Comparison of ENCODE assay signal across 1 cellular context in genomic region chr12:111367661-111368221, GRCh38.
A peak's percentile ranks its signal among the peaks of the same experiment; 100 is the strongest.
TF ChIP-seq lines count a peak whose summit lies in the region.

No MANE protein-coding gene starts in this region.

TF ChIP-seq in HepG2, 621 proteins besides CTCF, POLR2A, EP300 and RAD21 (continued from another document and continues in another):
- TF ChIP-seq, protein P1, sequence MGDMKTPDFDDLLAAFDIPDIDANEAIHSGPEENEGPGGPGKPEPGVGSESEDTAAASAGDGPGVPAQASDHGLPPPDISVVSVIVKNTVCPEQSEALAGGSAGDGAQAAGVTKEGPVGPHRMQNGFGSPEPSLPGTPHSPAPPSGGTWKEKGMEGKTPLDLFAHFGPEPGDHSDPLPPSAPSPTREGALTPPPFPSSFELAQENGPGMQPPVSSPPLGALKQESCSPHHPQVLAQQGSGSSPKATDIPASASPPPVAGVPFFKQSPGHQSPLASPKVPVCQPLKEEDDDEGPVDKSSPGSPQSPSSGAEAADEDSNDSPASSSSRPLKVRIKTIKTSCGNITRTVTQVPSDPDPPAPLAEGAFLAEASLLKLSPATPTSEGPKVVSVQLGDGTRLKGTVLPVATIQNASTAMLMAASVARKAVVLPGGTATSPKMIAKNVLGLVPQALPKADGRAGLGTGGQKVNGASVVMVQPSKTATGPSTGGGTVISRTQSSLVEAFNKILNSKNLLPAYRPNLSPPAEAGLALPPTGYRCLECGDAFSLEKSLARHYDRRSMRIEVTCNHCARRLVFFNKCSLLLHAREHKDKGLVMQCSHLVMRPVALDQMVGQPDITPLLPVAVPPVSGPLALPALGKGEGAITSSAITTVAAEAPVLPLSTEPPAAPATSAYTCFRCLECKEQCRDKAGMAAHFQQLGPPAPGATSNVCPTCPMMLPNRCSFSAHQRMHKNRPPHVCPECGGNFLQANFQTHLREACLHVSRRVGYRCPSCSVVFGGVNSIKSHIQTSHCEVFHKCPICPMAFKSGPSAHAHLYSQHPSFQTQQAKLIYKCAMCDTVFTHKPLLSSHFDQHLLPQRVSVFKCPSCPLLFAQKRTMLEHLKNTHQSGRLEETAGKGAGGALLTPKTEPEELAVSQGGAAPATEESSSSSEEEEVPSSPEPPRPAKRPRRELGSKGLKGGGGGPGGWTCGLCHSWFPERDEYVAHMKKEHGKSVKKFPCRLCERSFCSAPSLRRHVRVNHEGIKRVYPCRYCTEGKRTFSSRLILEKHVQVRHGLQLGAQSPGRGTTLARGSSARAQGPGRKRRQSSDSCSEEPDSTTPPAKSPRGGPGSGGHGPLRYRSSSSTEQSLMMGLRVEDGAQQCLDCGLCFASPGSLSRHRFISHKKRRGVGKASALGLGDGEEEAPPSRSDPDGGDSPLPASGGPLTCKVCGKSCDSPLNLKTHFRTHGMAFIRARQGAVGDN (CRISPR knock-in tag; IDR thresholded peaks at IDR 0.05): peak; percentile 94
- TF ChIP-seq ZNF350 (CRISPR knock-in tag; IDR thresholded peaks at IDR 0.05; ENCODE audit: borderline replicate concordance, low read depth) (peak; percentile 96), ZNF607 (CRISPR knock-in tag; IDR thresholded peaks at IDR 0.05; ENCODE audit: borderline replicate concordance) (peak; percentile 75), FUBP1 (CRISPR knock-in tag; IDR thresholded peaks at IDR 0.05; ENCODE audit: borderline replicate concordance) (peak; percentile 34; the same call in 1 of the 2 replicates), ARID2 (CRISPR knock-in tag; IDR thresholded peaks at IDR 0.05; ENCODE audit: borderline replicate concordance) (no peak), PITX1 (CRISPR knock-in tag; IDR thresholded peaks at IDR 0.05) (peak; percentile 83), ZNF766 (CRISPR knock-in tag; IDR thresholded peaks at IDR 0.05; ENCODE audit: borderline replicate concordance) (peak; percentile 71; the same call in 1 of the 2 replicates), MTA1 (CRISPR knock-in tag; IDR thresholded peaks at IDR 0.05; ENCODE audit: borderline replicate concordance) (peak; percentile 99), SP5 (CRISPR knock-in tag; IDR thresholded peaks at IDR 0.05; ENCODE audit: borderline replicate concordance, low read depth) (peak; percentile 47; the same call in 1 of the 2 replicates), ATAD3A (CRISPR knock-in tag; IDR thresholded peaks at IDR 0.05) (no peak), ATF3 (CRISPR knock-in tag; IDR thresholded peaks at IDR 0.05) (peak; percentile 65; the same call in 1 of the 2 replicates), RBM39 (IDR thresholded peaks at IDR 0.05; ENCODE audit: low read depth, low read length, poor library complexity, severe bottlenecking) (no peak), MTA3 (CRISPR knock-in tag; IDR thresholded peaks at IDR 0.05) (no peak), ZNF652 (CRISPR knock-in tag; IDR thresholded peaks at IDR 0.05; ENCODE audit: borderline replicate concordance, low read depth) (peak; percentile 86), RELA (CRISPR knock-in tag; IDR thresholded peaks at IDR 0.05) (no peak), SATB2 (CRISPR knock-in tag; IDR thresholded peaks at IDR 0.05) (no peak), MED13 (CRISPR knock-in tag; IDR thresholded peaks at IDR 0.05) (peak; percentile 87), KMT2B (CRISPR knock-in tag; IDR thresholded peaks at IDR 0.05) (peak; percentile 46; the same call in 1 of the 2 replicates), ZSCAN25 (CRISPR knock-in tag; IDR thresholded peaks at IDR 0.05) (peak; percentile 33; the same call in 1 of the 2 replicates), ZKSCAN5 (CRISPR knock-in tag; IDR thresholded peaks at IDR 0.05) (no peak), ZFP36 (IDR thresholded peaks at IDR 0.05; ENCODE audit: borderline replicate concordance, low read depth, low read length, partially characterized antibody) (no peak), SOX13 (IDR thresholded peaks at IDR 0.05) (peak; percentile 63; the same call in 1 of the 2 replicates), SOX13 (CRISPR knock-in tag; conservative IDR thresholded peaks at IDR 0.05 in 1 of 2, IDR thresholded peaks at IDR 0.05 in 1 of 2) (peak in 1 of 2 experiments; percentile 83; a peak in 2 of 4 replicates), NFE2L1 (CRISPR knock-in tag; IDR thresholded peaks at IDR 0.05; ENCODE audit: borderline replicate concordance) (no peak), SOX6 (IDR thresholded peaks at IDR 0.05) (no peak), SOX6 (CRISPR knock-in tag; IDR thresholded peaks at IDR 0.05) (peak; percentile 88), ZSCAN31 (CRISPR knock-in tag; IDR thresholded peaks at IDR 0.05; ENCODE audit: low read depth) (peak; percentile 53; the same call in 1 of the 2 replicates), ISL2 (CRISPR knock-in tag; IDR thresholded peaks at IDR 0.05) (peak; percentile 78), ZNF101 (CRISPR knock-in tag; IDR thresholded peaks at IDR 0.05; ENCODE audit: borderline replicate concordance, low read depth) (no peak), JDP2 (CRISPR knock-in tag; IDR thresholded peaks at IDR 0.05; ENCODE audit: borderline replicate concordance) (no peak), ZNF121 (CRISPR knock-in tag; IDR thresholded peaks at IDR 0.05) (peak; percentile 27; the same call in 1 of the 2 replicates), ZNF496 (CRISPR knock-in tag; IDR thresholded peaks at IDR 0.05; ENCODE audit: insufficient replicate concordance) (no peak), ZFY (CRISPR knock-in tag; IDR thresholded peaks at IDR 0.05) (peak; percentile 37; the same call in 1 of the 2 replicates), STAG1 (CRISPR knock-in tag; IDR thresholded peaks at IDR 0.05) (no peak)
- TF ChIP-seq, protein P2, sequence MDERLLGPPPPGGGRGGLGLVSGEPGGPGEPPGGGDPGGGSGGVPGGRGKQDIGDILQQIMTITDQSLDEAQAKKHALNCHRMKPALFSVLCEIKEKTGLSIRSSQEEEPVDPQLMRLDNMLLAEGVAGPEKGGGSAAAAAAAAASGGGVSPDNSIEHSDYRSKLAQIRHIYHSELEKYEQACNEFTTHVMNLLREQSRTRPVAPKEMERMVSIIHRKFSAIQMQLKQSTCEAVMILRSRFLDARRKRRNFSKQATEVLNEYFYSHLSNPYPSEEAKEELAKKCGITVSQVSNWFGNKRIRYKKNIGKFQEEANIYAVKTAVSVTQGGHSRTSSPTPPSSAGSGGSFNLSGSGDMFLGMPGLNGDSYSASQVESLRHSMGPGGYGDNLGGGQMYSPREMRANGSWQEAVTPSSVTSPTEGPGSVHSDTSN (CRISPR knock-in tag; IDR thresholded peaks at IDR 0.05): no peak
- TF ChIP-seq, protein P3, sequence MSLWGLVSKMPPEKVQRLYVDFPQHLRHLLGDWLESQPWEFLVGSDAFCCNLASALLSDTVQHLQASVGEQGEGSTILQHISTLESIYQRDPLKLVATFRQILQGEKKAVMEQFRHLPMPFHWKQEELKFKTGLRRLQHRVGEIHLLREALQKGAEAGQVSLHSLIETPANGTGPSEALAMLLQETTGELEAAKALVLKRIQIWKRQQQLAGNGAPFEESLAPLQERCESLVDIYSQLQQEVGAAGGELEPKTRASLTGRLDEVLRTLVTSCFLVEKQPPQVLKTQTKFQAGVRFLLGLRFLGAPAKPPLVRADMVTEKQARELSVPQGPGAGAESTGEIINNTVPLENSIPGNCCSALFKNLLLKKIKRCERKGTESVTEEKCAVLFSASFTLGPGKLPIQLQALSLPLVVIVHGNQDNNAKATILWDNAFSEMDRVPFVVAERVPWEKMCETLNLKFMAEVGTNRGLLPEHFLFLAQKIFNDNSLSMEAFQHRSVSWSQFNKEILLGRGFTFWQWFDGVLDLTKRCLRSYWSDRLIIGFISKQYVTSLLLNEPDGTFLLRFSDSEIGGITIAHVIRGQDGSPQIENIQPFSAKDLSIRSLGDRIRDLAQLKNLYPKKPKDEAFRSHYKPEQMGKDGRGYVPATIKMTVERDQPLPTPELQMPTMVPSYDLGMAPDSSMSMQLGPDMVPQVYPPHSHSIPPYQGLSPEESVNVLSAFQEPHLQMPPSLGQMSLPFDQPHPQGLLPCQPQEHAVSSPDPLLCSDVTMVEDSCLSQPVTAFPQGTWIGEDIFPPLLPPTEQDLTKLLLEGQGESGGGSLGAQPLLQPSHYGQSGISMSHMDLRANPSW (CRISPR knock-in tag; IDR thresholded peaks at IDR 0.05; ENCODE audit: borderline replicate concordance): no peak; the same call in 1 of the 2 replicates
- TF ChIP-seq, protein P4, sequence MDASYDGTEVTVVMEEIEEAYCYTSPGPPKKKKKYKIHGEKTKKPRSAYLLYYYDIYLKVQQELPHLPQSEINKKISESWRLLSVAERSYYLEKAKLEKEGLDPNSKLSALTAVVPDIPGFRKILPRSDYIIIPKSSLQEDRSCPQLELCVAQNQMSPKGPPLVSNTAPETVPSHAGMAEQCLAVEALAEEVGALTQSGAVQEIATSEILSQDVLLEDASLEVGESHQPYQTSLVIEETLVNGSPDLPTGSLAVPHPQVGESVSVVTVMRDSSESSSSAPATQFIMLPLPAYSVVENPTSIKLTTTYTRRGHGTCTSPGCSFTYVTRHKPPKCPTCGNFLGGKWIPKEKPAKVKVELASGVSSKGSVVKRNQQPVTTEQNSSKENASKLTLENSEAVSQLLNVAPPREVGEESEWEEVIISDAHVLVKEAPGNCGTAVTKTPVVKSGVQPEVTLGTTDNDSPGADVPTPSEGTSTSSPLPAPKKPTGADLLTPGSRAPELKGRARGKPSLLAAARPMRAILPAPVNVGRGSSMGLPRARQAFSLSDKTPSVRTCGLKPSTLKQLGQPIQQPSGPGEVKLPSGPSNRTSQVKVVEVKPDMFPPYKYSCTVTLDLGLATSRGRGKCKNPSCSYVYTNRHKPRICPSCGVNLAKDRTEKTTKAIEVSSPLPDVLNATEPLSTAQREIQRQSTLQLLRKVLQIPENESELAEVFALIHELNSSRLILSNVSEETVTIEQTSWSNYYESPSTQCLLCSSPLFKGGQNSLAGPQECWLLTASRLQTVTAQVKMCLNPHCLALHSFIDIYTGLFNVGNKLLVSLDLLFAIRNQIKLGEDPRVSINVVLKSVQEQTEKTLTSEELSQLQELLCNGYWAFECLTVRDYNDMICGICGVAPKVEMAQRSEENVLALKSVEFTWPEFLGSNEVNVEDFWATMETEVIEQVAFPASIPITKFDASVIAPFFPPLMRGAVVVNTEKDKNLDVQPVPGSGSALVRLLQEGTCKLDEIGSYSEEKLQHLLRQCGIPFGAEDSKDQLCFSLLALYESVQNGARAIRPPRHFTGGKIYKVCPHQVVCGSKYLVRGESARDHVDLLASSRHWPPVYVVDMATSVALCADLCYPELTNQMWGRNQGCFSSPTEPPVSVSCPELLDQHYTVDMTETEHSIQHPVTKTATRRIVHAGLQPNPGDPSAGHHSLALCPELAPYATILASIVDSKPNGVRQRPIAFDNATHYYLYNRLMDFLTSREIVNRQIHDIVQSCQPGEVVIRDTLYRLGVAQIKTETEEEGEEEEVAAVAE (CRISPR knock-in tag; IDR thresholded peaks at IDR 0.05; ENCODE audit: borderline replicate concordance): 0 out of 2 replicates have a peak, but pooled peaks have one; percentile 26
- TF ChIP-seq, protein P5, sequence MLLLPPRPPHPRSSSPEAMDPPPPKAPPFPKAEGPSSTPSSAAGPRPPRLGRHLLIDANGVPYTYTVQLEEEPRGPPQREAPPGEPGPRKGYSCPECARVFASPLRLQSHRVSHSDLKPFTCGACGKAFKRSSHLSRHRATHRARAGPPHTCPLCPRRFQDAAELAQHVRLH (CRISPR knock-in tag; IDR thresholded peaks at IDR 0.05; ENCODE audit: borderline replicate concordance, low read depth): peak; percentile 37; the same call in 1 of the 2 replicates
- TF ChIP-seq, protein P6, sequence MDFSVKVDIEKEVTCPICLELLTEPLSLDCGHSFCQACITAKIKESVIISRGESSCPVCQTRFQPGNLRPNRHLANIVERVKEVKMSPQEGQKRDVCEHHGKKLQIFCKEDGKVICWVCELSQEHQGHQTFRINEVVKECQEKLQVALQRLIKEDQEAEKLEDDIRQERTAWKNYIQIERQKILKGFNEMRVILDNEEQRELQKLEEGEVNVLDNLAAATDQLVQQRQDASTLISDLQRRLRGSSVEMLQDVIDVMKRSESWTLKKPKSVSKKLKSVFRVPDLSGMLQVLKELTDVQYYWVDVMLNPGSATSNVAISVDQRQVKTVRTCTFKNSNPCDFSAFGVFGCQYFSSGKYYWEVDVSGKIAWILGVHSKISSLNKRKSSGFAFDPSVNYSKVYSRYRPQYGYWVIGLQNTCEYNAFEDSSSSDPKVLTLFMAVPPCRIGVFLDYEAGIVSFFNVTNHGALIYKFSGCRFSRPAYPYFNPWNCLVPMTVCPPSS (IDR thresholded peaks at IDR 0.05): no peak
- TF ChIP-seq, protein P7, sequence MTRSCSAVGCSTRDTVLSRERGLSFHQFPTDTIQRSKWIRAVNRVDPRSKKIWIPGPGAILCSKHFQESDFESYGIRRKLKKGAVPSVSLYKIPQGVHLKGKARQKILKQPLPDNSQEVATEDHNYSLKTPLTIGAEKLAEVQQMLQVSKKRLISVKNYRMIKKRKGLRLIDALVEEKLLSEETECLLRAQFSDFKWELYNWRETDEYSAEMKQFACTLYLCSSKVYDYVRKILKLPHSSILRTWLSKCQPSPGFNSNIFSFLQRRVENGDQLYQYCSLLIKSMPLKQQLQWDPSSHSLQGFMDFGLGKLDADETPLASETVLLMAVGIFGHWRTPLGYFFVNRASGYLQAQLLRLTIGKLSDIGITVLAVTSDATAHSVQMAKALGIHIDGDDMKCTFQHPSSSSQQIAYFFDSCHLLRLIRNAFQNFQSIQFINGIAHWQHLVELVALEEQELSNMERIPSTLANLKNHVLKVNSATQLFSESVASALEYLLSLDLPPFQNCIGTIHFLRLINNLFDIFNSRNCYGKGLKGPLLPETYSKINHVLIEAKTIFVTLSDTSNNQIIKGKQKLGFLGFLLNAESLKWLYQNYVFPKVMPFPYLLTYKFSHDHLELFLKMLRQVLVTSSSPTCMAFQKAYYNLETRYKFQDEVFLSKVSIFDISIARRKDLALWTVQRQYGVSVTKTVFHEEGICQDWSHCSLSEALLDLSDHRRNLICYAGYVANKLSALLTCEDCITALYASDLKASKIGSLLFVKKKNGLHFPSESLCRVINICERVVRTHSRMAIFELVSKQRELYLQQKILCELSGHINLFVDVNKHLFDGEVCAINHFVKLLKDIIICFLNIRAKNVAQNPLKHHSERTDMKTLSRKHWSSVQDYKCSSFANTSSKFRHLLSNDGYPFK (CRISPR knock-in tag; IDR thresholded peaks at IDR 0.05; ENCODE audit: borderline replicate concordance): peak; percentile 72; the same call in 1 of the 2 replicates
